Comparison of ENCODE assay signal across 1 cellular context in the genomic region with DNA sequence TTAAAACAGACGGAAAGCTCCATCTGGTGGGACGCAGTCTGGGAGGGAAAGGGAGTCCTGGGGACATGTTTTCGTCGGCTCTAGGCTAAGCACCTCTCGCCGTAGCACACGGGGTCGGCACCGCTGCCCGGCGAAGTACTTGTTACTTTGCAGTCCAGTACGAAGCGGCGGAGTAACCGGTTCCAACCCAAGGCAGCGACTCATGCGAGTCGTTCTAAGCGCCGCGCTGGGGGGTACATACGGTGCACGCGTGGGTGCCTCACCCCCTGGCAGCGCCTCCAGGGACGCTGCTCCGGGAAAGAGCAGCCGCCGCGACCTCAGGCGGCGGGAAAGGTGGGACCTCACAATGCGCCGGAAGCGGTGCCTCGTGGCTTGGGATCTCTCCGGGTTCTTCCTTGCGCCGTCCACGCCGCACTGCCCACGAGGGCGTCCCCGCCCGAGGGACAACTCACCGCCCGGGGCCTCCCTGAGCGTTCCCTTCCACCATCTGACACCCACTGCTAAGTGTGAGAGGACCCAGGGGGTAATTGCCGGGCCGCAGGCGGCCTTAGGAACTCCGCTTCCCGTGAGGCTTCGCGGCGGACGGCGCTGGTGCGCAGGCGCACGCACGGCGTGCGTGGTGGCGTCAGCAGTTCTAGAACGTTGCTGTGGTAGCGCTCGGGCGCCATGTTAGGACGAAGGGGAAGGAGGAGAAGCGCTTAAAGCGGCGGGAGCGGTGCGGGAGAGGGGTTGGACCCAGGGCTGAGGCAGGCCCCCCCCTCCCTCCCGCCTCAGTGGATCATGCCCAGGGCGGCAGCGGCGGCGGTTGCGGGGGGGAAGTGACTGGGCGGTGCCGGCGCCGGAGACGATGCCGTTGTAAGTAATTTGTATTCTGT.
A peak's percentile ranks its signal among the peaks of the same experiment; 100 is the strongest.
TF ChIP-seq lines count a peak whose summit lies in the region.

PAPOLA (plus strand) TSS at position 637 of the 875 bp plus-strand sequence; CDS start at position 848, 211 bp downstream.

TF ChIP-seq in HepG2, 621 proteins besides CTCF, POLR2A, EP300 and RAD21 (continued from another document and continues in another):
- TF ChIP-seq AHDC1 (CRISPR knock-in tag; IDR thresholded peaks at IDR 0.05; ENCODE audit: borderline replicate concordance), result peak; percentile 56; the same call in 1 of the 2 replicates
- no peak for TF ChIP-seq PRPF4 (IDR thresholded peaks at IDR 0.05; ENCODE audit: low read depth, low read length, poor library complexity, severe bottlenecking)
- TF ChIP-seq, protein P1, sequence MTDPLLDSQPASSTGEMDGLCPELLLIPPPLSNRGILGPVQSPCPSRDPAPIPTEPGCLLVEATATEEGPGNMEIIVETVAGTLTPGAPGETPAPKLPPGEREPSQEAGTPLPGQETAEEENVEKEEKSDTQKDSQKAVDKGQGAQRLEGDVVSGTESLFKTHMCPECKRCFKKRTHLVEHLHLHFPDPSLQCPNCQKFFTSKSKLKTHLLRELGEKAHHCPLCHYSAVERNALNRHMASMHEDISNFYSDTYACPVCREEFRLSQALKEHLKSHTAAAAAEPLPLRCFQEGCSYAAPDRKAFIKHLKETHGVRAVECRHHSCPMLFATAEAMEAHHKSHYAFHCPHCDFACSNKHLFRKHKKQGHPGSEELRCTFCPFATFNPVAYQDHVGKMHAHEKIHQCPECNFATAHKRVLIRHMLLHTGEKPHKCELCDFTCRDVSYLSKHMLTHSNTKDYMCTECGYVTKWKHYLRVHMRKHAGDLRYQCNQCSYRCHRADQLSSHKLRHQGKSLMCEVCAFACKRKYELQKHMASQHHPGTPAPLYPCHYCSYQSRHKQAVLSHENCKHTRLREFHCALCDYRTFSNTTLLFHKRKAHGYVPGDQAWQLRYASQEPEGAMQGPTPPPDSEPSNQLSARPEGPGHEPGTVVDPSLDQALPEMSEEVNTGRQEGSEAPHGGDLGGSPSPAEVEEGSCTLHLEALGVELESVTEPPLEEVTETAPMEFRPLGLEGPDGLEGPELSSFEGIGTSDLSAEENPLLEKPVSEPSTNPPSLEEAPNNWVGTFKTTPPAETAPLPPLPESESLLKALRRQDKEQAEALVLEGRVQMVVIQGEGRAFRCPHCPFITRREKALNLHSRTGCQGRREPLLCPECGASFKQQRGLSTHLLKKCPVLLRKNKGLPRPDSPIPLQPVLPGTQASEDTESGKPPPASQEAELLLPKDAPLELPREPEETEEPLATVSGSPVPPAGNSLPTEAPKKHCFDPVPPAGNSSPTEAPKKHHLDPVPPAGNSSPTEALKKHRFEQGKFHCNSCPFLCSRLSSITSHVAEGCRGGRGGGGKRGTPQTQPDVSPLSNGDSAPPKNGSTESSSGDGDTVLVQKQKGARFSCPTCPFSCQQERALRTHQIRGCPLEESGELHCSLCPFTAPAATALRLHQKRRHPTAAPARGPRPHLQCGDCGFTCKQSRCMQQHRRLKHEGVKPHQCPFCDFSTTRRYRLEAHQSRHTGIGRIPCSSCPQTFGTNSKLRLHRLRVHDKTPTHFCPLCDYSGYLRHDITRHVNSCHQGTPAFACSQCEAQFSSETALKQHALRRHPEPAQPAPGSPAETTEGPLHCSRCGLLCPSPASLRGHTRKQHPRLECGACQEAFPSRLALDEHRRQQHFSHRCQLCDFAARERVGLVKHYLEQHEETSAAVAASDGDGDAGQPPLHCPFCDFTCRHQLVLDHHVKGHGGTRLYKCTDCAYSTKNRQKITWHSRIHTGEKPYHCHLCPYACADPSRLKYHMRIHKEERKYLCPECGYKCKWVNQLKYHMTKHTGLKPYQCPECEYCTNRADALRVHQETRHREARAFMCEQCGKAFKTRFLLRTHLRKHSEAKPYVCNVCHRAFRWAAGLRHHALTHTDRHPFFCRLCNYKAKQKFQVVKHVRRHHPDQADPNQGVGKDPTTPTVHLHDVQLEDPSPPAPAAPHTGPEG (CRISPR knock-in tag; IDR thresholded peaks at IDR 0.05), result 0 out of 2 replicates have a peak, but pooled peaks have one; percentile 70
- TF ChIP-seq NCOA5 (CRISPR knock-in tag; IDR thresholded peaks at IDR 0.05), result no peak
- no peak for TF ChIP-seq ZBTB1 (CRISPR knock-in tag; IDR thresholded peaks at IDR 0.05; ENCODE audit: borderline replicate concordance)
- no peak for TF ChIP-seq DDIT3 (CRISPR knock-in tag; IDR thresholded peaks at IDR 0.05)
- no peak; the same call in 1 of the 2 replicates for TF ChIP-seq BCL6 (CRISPR knock-in tag; IDR thresholded peaks at IDR 0.05)
- TF ChIP-seq PLRG1 (conservative IDR thresholded peaks at IDR 0.05), result no peak
- TF ChIP-seq MED1 (CRISPR knock-in tag; IDR thresholded peaks at IDR 0.05), result peak; percentile 43; the same call in 1 of the 2 replicates
- no peak for TF ChIP-seq ZNF570 (CRISPR knock-in tag; IDR thresholded peaks at IDR 0.05; ENCODE audit: borderline replicate concordance)
- TF ChIP-seq HNRNPK (IDR thresholded peaks at IDR 0.05; ENCODE audit: low read depth, low read length, poor library complexity, severe bottlenecking), result peak; percentile 51
- TF ChIP-seq KDM5A (IDR thresholded peaks at IDR 0.05; ENCODE audit: borderline replicate concordance, low read length), result no peak; the same call in 1 of the 2 replicates
- TF ChIP-seq FOXM1 (CRISPR knock-in tag; IDR thresholded peaks at IDR 0.05), result no peak
- peak; percentile 94 for TF ChIP-seq TFDP1 (CRISPR knock-in tag; IDR thresholded peaks at IDR 0.05; ENCODE audit: borderline replicate concordance)
- TF ChIP-seq DMAP1 (CRISPR knock-in tag; IDR thresholded peaks at IDR 0.05), result peak; percentile 96
- TF ChIP-seq CCDC6 (CRISPR knock-in tag; IDR thresholded peaks at IDR 0.05), result peak; percentile 76; the same call in 1 of the 2 replicates
- TF ChIP-seq ZNF850 (CRISPR knock-in tag; conservative IDR thresholded peaks at IDR 0.05), result no peak; the same call in 1 of the 2 replicates
- no peak for TF ChIP-seq XRCC5 (optimal IDR thresholded peaks at IDR 0.05; ENCODE audit: low read length)
- TF ChIP-seq ZNF451 (CRISPR knock-in tag; IDR thresholded peaks at IDR 0.05), result no peak; the same call in 1 of the 2 replicates
- TF ChIP-seq ATF7-NPFF (CRISPR knock-in tag; IDR thresholded peaks at IDR 0.05; ENCODE audit: low read depth), result 0 out of 2 replicates have a peak, but pooled peaks have one; percentile 54
- TF ChIP-seq MIER2 (CRISPR knock-in tag; IDR thresholded peaks at IDR 0.05), result no peak
- no peak for TF ChIP-seq ZBTB21 (CRISPR knock-in tag; IDR thresholded peaks at IDR 0.05)
- peak; percentile 86 for TF ChIP-seq POLR2G (IDR thresholded peaks at IDR 0.05; ENCODE audit: low read depth, low read length)
- TF ChIP-seq ZNF577 (CRISPR knock-in tag; IDR thresholded peaks at IDR 0.05; ENCODE audit: borderline replicate concordance, low read depth), result no peak
- TF ChIP-seq MIER3 (CRISPR knock-in tag; IDR thresholded peaks at IDR 0.05; ENCODE audit: borderline replicate concordance), result peak; percentile 56; the same call in 1 of the 2 replicates
- TF ChIP-seq, protein P2, sequence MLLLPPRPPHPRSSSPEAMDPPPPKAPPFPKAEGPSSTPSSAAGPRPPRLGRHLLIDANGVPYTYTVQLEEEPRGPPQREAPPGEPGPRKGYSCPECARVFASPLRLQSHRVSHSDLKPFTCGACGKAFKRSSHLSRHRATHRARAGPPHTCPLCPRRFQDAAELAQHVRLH (CRISPR knock-in tag; IDR thresholded peaks at IDR 0.05; ENCODE audit: borderline replicate concordance, low read depth), result peak; percentile 74
- TF ChIP-seq ZNF225 (CRISPR knock-in tag; IDR thresholded peaks at IDR 0.05), result 0 out of 2 replicates have a peak, but pooled peaks have one; percentile 50
- TF ChIP-seq ZNF256 (CRISPR knock-in tag; conservative IDR thresholded peaks at IDR 0.05), result no peak
- TF ChIP-seq ZNF138 (CRISPR knock-in tag; IDR thresholded peaks at IDR 0.05; ENCODE audit: low read depth), result peak; percentile 79
- TF ChIP-seq CHD4 (IDR thresholded peaks at IDR 0.05; ENCODE audit: borderline replicate concordance, low read length), result no peak
- no peak; the same call in 1 of the 2 replicates for TF ChIP-seq SKIL (CRISPR knock-in tag; IDR thresholded peaks at IDR 0.05; ENCODE audit: borderline replicate concordance)
- TF ChIP-seq ZNF282 (IDR thresholded peaks at IDR 0.05; ENCODE audit: partially characterized antibody), result no peak
- TF ChIP-seq PTBP1 (IDR thresholded peaks at IDR 0.05; ENCODE audit: low read depth, low read length, poor library complexity, severe bottlenecking), result no peak
- no peak for TF ChIP-seq EHMT2 (IDR thresholded peaks at IDR 0.05; ENCODE audit: borderline replicate concordance, low read depth, low read length)
- TF ChIP-seq, protein P3, sequence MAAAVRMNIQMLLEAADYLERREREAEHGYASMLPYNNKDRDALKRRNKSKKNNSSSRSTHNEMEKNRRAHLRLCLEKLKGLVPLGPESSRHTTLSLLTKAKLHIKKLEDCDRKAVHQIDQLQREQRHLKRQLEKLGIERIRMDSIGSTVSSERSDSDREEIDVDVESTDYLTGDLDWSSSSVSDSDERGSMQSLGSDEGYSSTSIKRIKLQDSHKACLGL (CRISPR knock-in tag; IDR thresholded peaks at IDR 0.05), result peak; percentile 80; the same call in 1 of the 2 replicates
- TF ChIP-seq ZNF790 (CRISPR knock-in tag; IDR thresholded peaks at IDR 0.05; ENCODE audit: borderline replicate concordance), result no peak; the same call in 1 of the 2 replicates
- TF ChIP-seq, protein P4, sequence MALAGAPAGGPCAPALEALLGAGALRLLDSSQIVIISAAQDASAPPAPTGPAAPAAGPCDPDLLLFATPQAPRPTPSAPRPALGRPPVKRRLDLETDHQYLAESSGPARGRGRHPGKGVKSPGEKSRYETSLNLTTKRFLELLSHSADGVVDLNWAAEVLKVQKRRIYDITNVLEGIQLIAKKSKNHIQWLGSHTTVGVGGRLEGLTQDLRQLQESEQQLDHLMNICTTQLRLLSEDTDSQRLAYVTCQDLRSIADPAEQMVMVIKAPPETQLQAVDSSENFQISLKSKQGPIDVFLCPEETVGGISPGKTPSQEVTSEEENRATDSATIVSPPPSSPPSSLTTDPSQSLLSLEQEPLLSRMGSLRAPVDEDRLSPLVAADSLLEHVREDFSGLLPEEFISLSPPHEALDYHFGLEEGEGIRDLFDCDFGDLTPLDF (CRISPR knock-in tag; IDR thresholded peaks at IDR 0.05), result no peak
- TF ChIP-seq NFIB (CRISPR knock-in tag; IDR thresholded peaks at IDR 0.05; ENCODE audit: borderline replicate concordance), result no peak
- TF ChIP-seq, protein P5, sequence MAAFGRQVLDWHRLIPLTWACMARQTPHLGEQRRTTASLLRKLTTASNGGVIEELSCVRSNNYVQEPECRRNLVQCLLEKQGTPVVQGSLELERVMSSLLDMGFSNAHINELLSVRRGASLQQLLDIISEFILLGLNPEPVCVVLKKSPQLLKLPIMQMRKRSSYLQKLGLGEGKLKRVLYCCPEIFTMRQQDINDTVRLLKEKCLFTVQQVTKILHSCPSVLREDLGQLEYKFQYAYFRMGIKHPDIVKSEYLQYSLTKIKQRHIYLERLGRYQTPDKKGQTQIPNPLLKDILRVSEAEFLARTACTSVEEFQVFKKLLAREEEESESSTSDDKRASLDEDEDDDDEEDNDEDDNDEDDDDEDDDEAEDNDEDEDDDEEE (CRISPR knock-in tag; IDR thresholded peaks at IDR 0.05), result peak; percentile 15; the same call in 1 of the 2 replicates
